ENCODE assay signal across 6 cellular contexts in the genomic region with DNA sequence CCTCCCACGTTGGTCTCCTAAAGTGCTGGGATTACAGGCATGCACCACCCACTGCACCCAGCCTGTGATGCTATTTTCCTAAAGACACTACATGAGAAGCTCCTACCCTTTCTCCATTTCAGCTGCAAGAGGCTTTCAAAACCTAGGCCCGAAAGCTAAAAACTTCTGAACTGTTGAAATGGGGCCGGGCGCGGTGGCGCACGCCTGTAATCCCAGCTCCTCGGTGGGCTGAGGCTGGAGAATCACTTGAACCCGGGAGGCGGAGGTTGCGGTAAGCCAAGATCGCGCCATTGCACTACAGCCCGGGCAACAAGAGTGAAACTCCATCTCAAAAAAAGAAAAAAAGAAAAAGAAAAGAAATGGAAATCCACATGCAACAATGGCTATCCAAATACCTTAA.
"Had no signal": no experiment of that assay in that cellular context is flagged by ENCODE, and none has a peak within 500 bp of the region (broad histone marks: within the 10 kb centered on the region; RNA-seq: fewer than 3 reads in every experiment).

No MANE protein-coding gene starts in this region.

- H3K4me1 ChIP-seq: HAP-1 had no signal

- H3K4me3 ChIP-seq: HAP-1 had no signal

- H3K9me3 Mint-ChIP-seq: IgD-negative memory B cell had no signal

- H3K27ac ChIP-seq: GM23248, HL-60 had no signal

- H3K9ac ChIP-seq: GM23248 had no signal

- H3K9me3 ChIP-seq: HAP-1 had no signal

- H3K27me3 Mint-ChIP-seq: IgD-negative memory B cell had no signal

- H3K36me3 ChIP-seq: HAP-1 had no signal

- H3K36me3 Mint-ChIP-seq: IgD-negative memory B cell had no signal

- H3K27ac Mint-ChIP-seq: IgD-negative memory B cell had no signal

- DNase-seq: GM23248, H7, KBM-7 had no signal
